26 cellular contexts compared by ENCODE assay signal in genomic region chrX:10130354-10130753, GRCh38. TPM values are rescaled to one million over a fixed set of nuclear protein-coding genes. Genes with fewer than 3 reads are reported as not detected.
"Had no signal": no experiment of that assay in that cellular context is flagged by ENCODE, and none has a peak within 500 bp of the region (broad histone marks: within the 10 kb centered on the region; RNA-seq: fewer than 3 reads in every experiment).

No MANE protein-coding gene starts in this region.

- H3K4me1 Mint-ChIP-seq: neural progenitor cell; stimulated activated effector memory CD8-positive, alpha-beta T cell treated with anti-CD3 and anti-CD28 coated beads, Interleukin-12 subunit alpha, Interleukin-12 subunit beta, amount 100 ng/mL, for 72 hours had no signal

- H2AFZ ChIP-seq: neural progenitor cell, parathyroid adenoma had no signal

- DNase-seq: effector memory CD4-positive, alpha-beta T cell; heart left ventricle; hippocampal formation; left colon; left ventricle myocardium superior; mesenchymal stem cell; midbrain; nucleus accumbens; retina; right lobe of liver; stimulated activated CD4-positive, alpha-beta T cell treated with anti-CD3 and anti-CD28 coated beads, Interleukin-4, amount 100 ng/mL, for 1 hour; stimulated activated CD8-positive, alpha-beta memory T cell treated with anti-CD3 and anti-CD28 coated beads, Interleukin-4, amount 100 ng/mL, for 48 hours; stimulated activated naive CD8-positive, alpha-beta T cell treated with anti-CD3 and anti-CD28 coated beads, Interleukin-15, Interleukin-2, amounts not matched to agents 100 U/mL and 50 U/mL, for 24 hours; uterus had no signal

- H3K27ac ChIP-seq: heart left ventricle, neural progenitor cell, parathyroid adenoma, prostate gland, right lobe of liver, suprapubic skin, thyroid gland, uterus had no signal

- H3K9me3 ChIP-seq: heart left ventricle, prostate gland, right lobe of liver, suprapubic skin, thyroid gland, uterus had no signal

- H3K9ac ChIP-seq: neural progenitor cell, parathyroid adenoma had no signal

- H3K36me3 ChIP-seq: neural progenitor cell, prostate gland, right lobe of liver, uterus had no signal

- H3K79me2 ChIP-seq: parathyroid adenoma had no signal

- H3K4me3 ChIP-seq: heart left ventricle, lung, neural progenitor cell, prostate gland, right lobe of liver, suprapubic skin, thyroid gland, uterus had no signal

- H3K36me3 Mint-ChIP-seq: natural killer cell treated with Interleukin-12 subunit alpha and Interleukin-12 subunit beta and Interleukin-15 and Interleukin-18, amount 100 ng/mL, for 72 hours had no signal

- H3K4me3 Mint-ChIP-seq: natural killer cell treated with Interleukin-12 subunit alpha and Interleukin-12 subunit beta and Interleukin-15 and Interleukin-18, amount 100 ng/mL, for 72 hours; neural progenitor cell; stimulated activated effector memory CD8-positive, alpha-beta T cell treated with anti-CD3 and anti-CD28 coated beads, Interleukin-12 subunit alpha, Interleukin-12 subunit beta, amount 100 ng/mL, for 72 hours; type B pancreatic cell had no signal

- H3K27me3 Mint-ChIP-seq: natural killer cell treated with Interleukin-12 subunit alpha and Interleukin-12 subunit beta and Interleukin-15 and Interleukin-18, amount 100 ng/mL, for 72 hours; type B pancreatic cell had no signal

- H3K4me2 ChIP-seq: neural progenitor cell had no signal

- H3K4me1 ChIP-seq: heart left ventricle, parathyroid adenoma, prostate gland, right lobe of liver, suprapubic skin, thyroid gland, uterus had no signal

- H3K9me3 Mint-ChIP-seq: natural killer cell treated with Interleukin-12 subunit alpha and Interleukin-12 subunit beta and Interleukin-15 and Interleukin-18, amount 100 ng/mL, for 72 hours; stimulated activated effector memory CD8-positive, alpha-beta T cell treated with anti-CD3 and anti-CD28 coated beads, Interleukin-12 subunit alpha, Interleukin-12 subunit beta, amount 100 ng/mL, for 72 hours; type B pancreatic cell had no signal

- H3K27ac Mint-ChIP-seq: natural killer cell treated with Interleukin-12 subunit alpha and Interleukin-12 subunit beta and Interleukin-15 and Interleukin-18, amount 100 ng/mL, for 72 hours; neural progenitor cell; stimulated activated effector memory CD8-positive, alpha-beta T cell treated with anti-CD3 and anti-CD28 coated beads, Interleukin-12 subunit alpha, Interleukin-12 subunit beta, amount 100 ng/mL, for 72 hours; type B pancreatic cell had no signal

- H3K27me3 ChIP-seq: heart left ventricle, neural progenitor cell, right lobe of liver, suprapubic skin, thyroid gland, uterus had no signal

- FAIRE-seq: endometrium, frontal cortex had no signal

- ATAC-seq: esophagus mucosa; heart left ventricle; left colon; left ventricle myocardium superior; natural killer cell treated with Interleukin-12 subunit alpha and Interleukin-12 subunit beta and Interleukin-15 and Interleukin-18, amount 100 ng/mL, for 72 hours; right lobe of liver; stimulated activated effector memory CD8-positive, alpha-beta T cell treated with anti-CD3 and anti-CD28 coated beads, Interleukin-12 subunit alpha, Interleukin-12 subunit beta, amount 100 ng/mL, for 72 hours; stimulated activated naive CD8-positive, alpha-beta T cell treated with anti-CD3 and anti-CD28 coated beads, Interleukin-15, Interleukin-2, amounts not matched to agents 100 U/mL and 50 U/mL, for 24 hours had no signal

RNA-seq across cellular contexts. Expression of gene CLCN4, which starts 26.4 kb away (rescaled TPM):
- total RNA-seq: natural killer cell treated with Interleukin-12 subunit alpha and Interleukin-12 subunit beta and Interleukin-15 and Interleukin-18, amount 100 ng/mL, for 72 hours had no signal
